23 cellular contexts compared by ENCODE assay signal in the genomic region with DNA sequence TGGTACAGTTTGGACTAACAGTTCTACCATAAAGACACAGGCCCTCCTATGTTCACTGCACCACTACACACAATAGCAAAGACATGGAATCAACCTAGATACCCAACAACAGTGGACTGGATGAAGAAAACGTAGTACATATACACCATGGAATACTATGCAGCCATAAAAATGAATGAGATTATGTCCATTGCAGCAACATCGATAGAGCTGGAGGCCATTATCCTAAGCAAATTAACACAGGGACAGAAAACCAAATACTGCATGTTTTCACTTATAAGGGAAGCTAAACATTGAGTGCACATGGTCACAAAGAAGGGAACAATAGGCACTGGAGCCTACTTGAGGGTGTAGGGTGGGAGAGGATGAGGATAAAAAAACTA.
DNase-seq lines count a peak whose midpoint lies in the region; ATAC-seq, FAIRE-seq and TF ChIP-seq lines count a peak whose summit lies in the region.
"Had no signal": no experiment of that assay in that cellular context is flagged by ENCODE, and none has a peak within 500 bp of the region (broad histone marks: within the 10 kb centered on the region; RNA-seq: fewer than 3 reads in every experiment).

No MANE protein-coding gene starts in this region.

- no peaks in the 10 kb centered on the region for H3K9me3 ChIP-seq in liver (ENCODE audit: control insufficient read depth in 4 of 4, low read length in 3 of 4)
- peaks cover 4% of the 10 kb centered on the region for H3K9me3 ChIP-seq in HepG2 (ENCODE audit: low read length)
- H3K9me3 ChIP-seq in lung (ENCODE audit: control insufficient read depth in 2 of 2, insufficient read depth in 1 of 2, low read length in 1 of 2) = peaks cover 0 to 2% of the 10 kb centered on the region in 2 donors
- peaks cover 6% of the 10 kb centered on the region for H3K9me3 ChIP-seq in upper lobe of right lung
- H3K9me3 ChIP-seq in ascending aorta = peaks cover 0 to 9% of the 10 kb centered on the region in 2 donors
- H3K9me3 ChIP-seq: Caco-2 had no signal

- H3K4me1 Mint-ChIP-seq in GM23338 = no peaks in the 10 kb centered on the region
- H3K4me1 Mint-ChIP-seq: H9 had no signal

- DNase-seq in HepG2 (ENCODE audit: low spot score) (no peak), brain microvascular endothelial cell (no peak), lung (ENCODE audit: low spot score) (no peak), upper lobe of right lung (no peak), GM23338 (ENCODE audit: low spot score) (no peak), NCI-H2227 treated with DMSO at 0.1 percent for 48 hours (lab: John Stamatoyannopoulos, UW) (no peak), ascending aorta (ENCODE audit: low spot score in 2 of 2) (no peak)
- DNase-seq: Caco-2; CD4-positive, alpha-beta T cell; DMS 273 treated with DMSO at 0.1 percent for 48 hours; DMS79 treated with DMSO at 0.1 percent for 48 hours; H9; NCI-H1105 treated with DMSO at 0.1 percent for 48 hours; NCI-H2029 treated with DMSO at 0.1 percent for 48 hours; NCI-H345; NCI-H524; NCI-H774; NK-92 treated with Interleukin-12 subunit alpha and Interleukin-12 subunit beta, amount 100 ng/mL, for 24 hours had no signal

- POLR2A ChIA-PET in HepG2 (lab: Yijun Ruan, JAX) = no interaction called here

- H3F3A ChIP-seq in GM23338 (replicated peaks; ENCODE audit: low read depth) = no peaks in the 10 kb centered on the region

- H3K36me3 ChIP-seq in liver (ENCODE audit: control insufficient read depth in 4 of 4, insufficient read depth in 3 of 4, low read depth in 1 of 4, low read length in 3 of 4) (no peaks in the 10 kb centered on the region), HepG2 (replicated peaks in 1 of 2; ENCODE audit: control insufficient read depth in 1 of 2, insufficient read depth in 2 of 2, low read length in 2 of 2) (no peaks in the 10 kb centered on the region), brain microvascular endothelial cell (replicated peaks) (no peaks in the 10 kb centered on the region), lung (ENCODE audit: control insufficient read depth in 2 of 2, insufficient read depth in 2 of 2, low read length in 2 of 2) (no peaks in the 10 kb centered on the region), upper lobe of right lung (no peaks in the 10 kb centered on the region), GM23338 (ENCODE audit: insufficient read depth) (peaks cover 5% of the 10 kb centered on the region; the same call in 1 of the 2 replicates), ascending aorta (no peaks in the 10 kb centered on the region)

- 96% methylated on average over 2 of the region's 2 CpGs for WGBS in liver
- WGBS in HepG2 (ENCODE audit: low lambda C conversion rate) = 91% methylated on average over 2 of the region's 2 CpGs
- WGBS in lung, 2 donors = 92 to 95% methylated on average over 2 of the region's 2 CpGs

- H3K9me3 Mint-ChIP-seq in GM23338 = peaks cover 28% of the 10 kb centered on the region

- in situ Hi-C loops in HepG2 (cut with HindIII; ENCODE audit: extremely low pct_ligation_motif_present, low pct_unique_long_range_greater_than_20kb) (no loop called here), brain microvascular endothelial cell (cut with HindIII; ENCODE audit: low pct_ligation_motif_present, low sequenced_read_pairs) (no loop called here)

- H3K4me1 ChIP-seq in liver (ENCODE audit: control insufficient read depth in 4 of 4, insufficient read depth in 4 of 4, low read length in 3 of 4) = no peaks in the 10 kb centered on the region
- H3K4me1 ChIP-seq in HepG2 (ENCODE audit: insufficient read depth, low read length) = no peaks in the 10 kb centered on the region
- no peaks in the 10 kb centered on the region for H3K4me1 ChIP-seq in lung (ENCODE audit: control insufficient read depth in 2 of 2, insufficient read depth in 2 of 2, low read length in 2 of 2)
- H3K4me1 ChIP-seq in upper lobe of right lung = no peaks in the 10 kb centered on the region
- H3K4me1 ChIP-seq in GM23338 (ENCODE audit: insufficient read depth) = no peaks in the 10 kb centered on the region
- H3K4me1 ChIP-seq in ascending aorta = no peaks in the 10 kb centered on the region
- H3K4me1 ChIP-seq: BLaER1, Caco-2 had no signal

- CTCF ChIA-PET in HepG2 (lab: Yijun Ruan, JAX; ENCODE audit: low intra/inter-chr PET ratio, low total read pairs) = no interaction called here

- TF ChIP-seq POLR2A in HepG2 (IDR thresholded peaks at IDR 0.05; ENCODE audit: insufficient read depth in 1 of 2, low read depth in 2 of 2, low read length in 2 of 2) = no peak

- no peak overlapping the region for H2AFZ ChIP-seq in HepG2 (ENCODE audit: low read length)
- H2AFZ ChIP-seq in GM23338 = no peak overlapping the region

- H3K9me2 ChIP-seq in GM23338 (ENCODE audit: insufficient read depth) = no peaks in the 10 kb centered on the region

- intact Hi-C loops in HepG2 (cut with micrococcal nuclease; ENCODE audit: unreplicated experiment) (no loop called here), upper lobe of right lung (cut with DNase I) (no loop called here), ascending aorta (cut with DNase I) (no loop called here)

- H4K20me1 ChIP-seq in HepG2 (ENCODE audit: insufficient read depth, low read length) = no peaks in the 10 kb centered on the region
- H4K20me1 ChIP-seq in GM23338 (replicated peaks; ENCODE audit: insufficient read depth) = no peaks in the 10 kb centered on the region
- H4K20me1 ChIP-seq: BLaER1 had no signal

- TF ChIP-seq RAD21 in liver (IDR thresholded peaks at IDR 0.05) = no peak
- TF ChIP-seq RAD21 in HepG2 (CRISPR knock-in tag; IDR thresholded peaks at IDR 0.05) = no peak

- TF ChIP-seq CTCF in liver (IDR thresholded peaks at IDR 0.05; ENCODE audit: low read depth, low read length, missing input control) (no peak), HepG2 (CRISPR knock-in tag; IDR thresholded peaks at IDR 0.05) (no peak), brain microvascular endothelial cell (IDR thresholded peaks at IDR 0.05; ENCODE audit: low read depth, low read length, missing control alignments) (no peak), lung (IDR thresholded peaks at IDR 0.05; ENCODE audit: control extremely low read depth, extremely low read depth) (no peak), upper lobe of right lung (IDR thresholded peaks at IDR 0.05) (no peak), GM23338 (conservative IDR thresholded peaks at IDR 0.05; ENCODE audit: low read depth in 2 of 2) (no peak), ascending aorta (IDR thresholded peaks at IDR 0.05) (no peak)

- peaks cover 24% of the 10 kb centered on the region; the same call in 2 of the 3 replicates for H3K36me3 Mint-ChIP-seq in GM23338 (ENCODE audit: low read depth)

- FAIRE-seq in HepG2 (lab: Jason Lieb, UNC) = no peak

- peaks cover 2% of the 10 kb centered on the region for H3K27me3 Mint-ChIP-seq in GM23338 (ENCODE audit: insufficient read depth, low read depth, poor library complexity)
- H3K27me3 Mint-ChIP-seq: CD4-positive, alpha-beta T cell had no signal

- TF ChIP-seq EP300 in HepG2 (IDR thresholded peaks at IDR 0.05; ENCODE audit: low read depth in 2 of 2, low read length in 2 of 2) (no peak), HepG2 (CRISPR knock-in tag; IDR thresholded peaks at IDR 0.05; ENCODE audit: borderline replicate concordance) (no peak)

- H3K4me3 Mint-ChIP-seq in GM23338 = no peak overlapping the region
- H3K4me3 Mint-ChIP-seq: CD4-positive, alpha-beta T cell; H9 had no signal

- H3K4me2 ChIP-seq in HepG2 (ENCODE audit: low read depth, low read length) (no peak overlapping the region), GM23338 (no peak overlapping the region)
- H3K4me2 ChIP-seq: BLaER1, KMS-11 had no signal

- no peak overlapping the region for H3K27ac Mint-ChIP-seq in GM23338
- H3K27ac Mint-ChIP-seq: CD4-positive, alpha-beta T cell; H9 had no signal

- H3K4me3 ChIP-seq in liver (ENCODE audit: low read depth in 1 of 3, low read length in 3 of 3) (no peak overlapping the region), HepG2 (replicated peaks in 1 of 3; ENCODE audit: insufficient read depth in 1 of 3, low read depth in 2 of 3, low read length in 3 of 3) (no peak overlapping the region), brain microvascular endothelial cell (ENCODE audit: low read depth, low read length) (no peak overlapping the region), lung (no peak overlapping the region), upper lobe of right lung (no peak overlapping the region), GM23338 (no peak overlapping the region), ascending aorta (no peak overlapping the region)
- H3K4me3 ChIP-seq: BLaER1 had no signal

- no peaks in the 10 kb centered on the region for H3K79me2 ChIP-seq in HepG2 (ENCODE audit: insufficient read depth, low read length)
- peaks cover 23% of the 10 kb centered on the region; the same call in 1 of the 2 replicates for H3K79me2 ChIP-seq in GM23338 (replicated peaks; ENCODE audit: insufficient read depth)

- H3K27me3 ChIP-seq in liver (ENCODE audit: control insufficient read depth in 4 of 4, insufficient read depth in 4 of 4, low read length in 3 of 4) (no peaks in the 10 kb centered on the region), HepG2 (ENCODE audit: control insufficient read depth in 1 of 2, insufficient read depth in 2 of 2, low read length in 2 of 2) (no peaks in the 10 kb centered on the region), brain microvascular endothelial cell (replicated peaks) (no peaks in the 10 kb centered on the region), lung (ENCODE audit: control insufficient read depth, insufficient read depth) (no peaks in the 10 kb centered on the region), upper lobe of right lung (no peaks in the 10 kb centered on the region), GM23338 (ENCODE audit: insufficient read depth) (no peaks in the 10 kb centered on the region), ascending aorta (no peaks in the 10 kb centered on the region)
- H3K27me3 ChIP-seq: BLaER1 had no signal

- no peak overlapping the region for H3K9ac ChIP-seq in liver (ENCODE audit: low read depth in 1 of 2, low read length in 2 of 2)
- H3K9ac ChIP-seq in HepG2 (ENCODE audit: insufficient read depth, low read depth, low read length) = no peak overlapping the region
- H3K9ac ChIP-seq: BLaER1, KMS-11 had no signal

- H3K27ac ChIP-seq in liver (ENCODE audit: low read depth in 1 of 2, low read length in 2 of 2) = no peak overlapping the region
- no peak overlapping the region for H3K27ac ChIP-seq in HepG2 (ENCODE audit: extremely low read length, insufficient read depth, low read length)
- peak overlapping the region; percentile 84 for H3K27ac ChIP-seq in brain microvascular endothelial cell
- H3K27ac ChIP-seq in lung (ENCODE audit: low read depth in 1 of 2, low read length in 1 of 2) = peak overlapping the region; percentile 55 to 92
- H3K27ac ChIP-seq in upper lobe of right lung = peak overlapping the region; percentile 45
- no peak overlapping the region for H3K27ac ChIP-seq in GM23338 (ENCODE audit: low read depth)
- H3K27ac ChIP-seq in ascending aorta = no peak overlapping the region
- H3K27ac ChIP-seq: BLaER1, HL-60, KMS-11, RWPE1 had no signal

- ATAC-seq in HepG2 (no peak), lung (ENCODE audit: insufficient read depth, low FRiP score) (no peak), upper lobe of right lung (no peak), GM23338 (no peak)

- BruUV-seq in HepG2 (replicated peaks; lab: Mats Ljungman, UMichigan) = no TSS peak

TF ChIP-seq in liver, 16 proteins besides CTCF, POLR2A, EP300 and RAD21 (continues in another document):
- TF ChIP-seq NR2F2 (IDR thresholded peaks at IDR 0.05) = peak; percentile 9

TF ChIP-seq in GM23338, 12 proteins besides CTCF, POLR2A, EP300 and RAD21 (continues in another document):
- TF ChIP-seq NANOG (IDR thresholded peaks at IDR 0.05; ENCODE audit: borderline replicate concordance) = no peak
- TF ChIP-seq EZH2 (IDR thresholded peaks at IDR 0.05; ENCODE audit: low read depth, unreplicated experiment) = no peak

Comparison
In these comparisons a context has a peak if more than half of its experiments do, and no peak if none do; other contexts are left out.
1. H3K27ac ChIP-seq: peak in brain microvascular endothelial cell (single experiment), lung (2 of 2) and upper lobe of right lung (single experiment); none in liver (0 of 2), HepG2 (single experiment), GM23338 (single experiment) and ascending aorta (0 of 2).